ENCODE assay signal across 9 cellular contexts in the genomic region with DNA sequence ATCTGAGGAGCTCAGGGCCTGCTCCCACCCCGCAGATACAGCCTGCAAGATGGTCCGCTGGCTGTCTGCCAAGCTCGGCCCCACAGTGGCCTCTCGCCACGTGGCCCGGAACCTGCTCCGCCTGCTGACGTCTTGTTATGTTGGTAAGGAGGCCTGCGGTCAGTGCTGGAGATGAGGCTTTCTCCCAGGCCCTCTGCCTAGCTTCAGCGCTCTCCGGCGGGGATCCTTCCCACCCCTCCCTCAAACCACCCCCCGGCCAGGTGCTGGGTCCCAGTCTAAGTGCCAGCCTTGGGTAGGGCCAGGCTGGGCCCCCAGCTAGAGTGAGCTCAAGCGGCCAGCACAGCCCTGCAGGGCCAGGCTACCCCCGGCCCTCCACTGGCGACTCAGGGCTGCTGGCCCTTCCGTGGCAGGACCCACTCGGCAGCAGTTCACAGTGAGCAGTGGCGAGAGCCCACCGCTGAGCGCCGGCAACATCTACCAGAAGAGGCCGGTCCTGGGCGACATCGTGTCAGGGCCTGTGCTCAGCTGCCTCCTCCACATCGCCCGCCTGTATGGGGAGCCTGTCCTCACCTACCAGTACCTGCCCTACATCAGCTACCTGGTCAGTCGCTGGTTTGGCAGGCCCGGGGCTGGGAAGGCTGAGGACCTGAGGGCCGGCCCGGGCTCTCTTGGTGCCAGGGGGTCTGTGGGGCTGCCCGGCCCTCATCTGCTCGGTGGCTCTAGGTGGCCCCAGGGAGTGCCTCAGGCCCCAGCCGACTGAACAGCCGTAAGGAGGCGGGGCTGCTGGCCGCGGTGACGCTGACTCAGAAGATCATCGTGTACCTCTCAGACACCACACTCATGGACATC. TPM values are rescaled to one million over a fixed set of nuclear protein-coding genes. Genes with fewer than 3 reads are reported as not detected.
DNase-seq lines count a peak whose midpoint lies in the region; ATAC-seq and TF ChIP-seq lines count a peak whose summit lies in the region.
"Had no signal": no experiment of that assay in that cellular context is flagged by ENCODE, and none has a peak within 500 bp of the region (broad histone marks: within the 10 kb centered on the region; RNA-seq: fewer than 3 reads in every experiment).

No MANE protein-coding gene starts in this region.

- no peaks in the 10 kb centered on the region for H4K20me1 ChIP-seq in fibroblast of lung (ENCODE audit: control insufficient read depth, extremely low read depth, insufficient read depth, low read length)
- H4K20me1 ChIP-seq in osteoblast (ENCODE audit: insufficient read depth, low read length), result peaks cover 3% of the 10 kb centered on the region

- no peak for ATAC-seq in HG02763 (IDR thresholded peaks at IDR 0.05; ENCODE audit: unreplicated experiment)

- TF ChIP-seq CTCF in fibroblast of lung (conservative IDR thresholded peaks at IDR 0.05 in 1 of 2, IDR thresholded peaks at IDR 0.05 in 1 of 2; ENCODE audit: low read depth in 1 of 2, low read length in 2 of 2), result no peak
- TF ChIP-seq CTCF in osteoblast (IDR thresholded peaks at IDR 0.05; ENCODE audit: extremely low read depth, low read depth, low read length), result no peak
- no peak for TF ChIP-seq CTCF in GM13977 (IDR thresholded peaks at IDR 0.05; ENCODE audit: extremely low read depth, insufficient read depth, missing control alignments)

- H2AFZ ChIP-seq in fibroblast of lung (ENCODE audit: low read length), result no peak overlapping the region
- no peak overlapping the region for H2AFZ ChIP-seq in osteoblast (ENCODE audit: low read length)

- H3K4me2 ChIP-seq in fibroblast of lung (ENCODE audit: extremely low read depth, insufficient read depth, low read length) (peak overlapping the region; percentile 59), osteoblast (ENCODE audit: insufficient read depth, low read length) (no peak overlapping the region)

- in situ Hi-C loops in GM13977 (cut with MboI; ENCODE audit: low pct_unique_long_range_greater_than_20kb, low sequenced_read_pairs, unreplicated experiment), result no loop called here

- H3K27me3 ChIP-seq in fibroblast of lung (ENCODE audit: control insufficient read depth, insufficient read depth, low read length) (no peaks in the 10 kb centered on the region), osteoblast (ENCODE audit: insufficient read depth, low read length) (no peaks in the 10 kb centered on the region)

- H3K9me3 ChIP-seq in fibroblast of lung (ENCODE audit: control insufficient read depth, insufficient read depth, low read depth, low read length) (no peaks in the 10 kb centered on the region), osteoblast (ENCODE audit: low read depth, low read length) (no peaks in the 10 kb centered on the region)

- DNase-seq in AG08395 (ENCODE audit: low spot score), result peak; percentile 89
- DNase-seq in RPMI7951 (ENCODE audit: low read depth), result peak; percentile 71
- DNase-seq in fibroblast of lung (ENCODE audit: low read depth in 2 of 2), result peak; percentile 70 to 94
- DNase-seq in osteoblast (ENCODE audit: insufficient read length, low spot score, missing footprints), result peak; percentile 96
- DNase-seq in GM13977 (ENCODE audit: low spot score), result no peak
- DNase-seq in activated T-cell treated with anti-CD3 and anti-CD28 coated beads, Interleukin-2, amount 50 U/mL, for 48 hours, result no peak
- no peak for DNase-seq in activated effector memory CD4-positive, alpha-beta T cell treated with anti-CD3 and anti-CD28 coated beads, Interleukin-2, amount 50 U/mL, for 16 hours
- DNase-seq: COR-L47 had no signal

- H3K27ac ChIP-seq in fibroblast of lung (ENCODE audit: insufficient read depth, low read length) (peak overlapping the region; percentile 89), osteoblast (ENCODE audit: low read depth, low read length) (peak overlapping the region; percentile 48)

- peak overlapping the region; percentile 70 for H3K9ac ChIP-seq in fibroblast of lung (ENCODE audit: insufficient read depth, low read length)

- peaks cover 26% of the 10 kb centered on the region for H3K36me3 ChIP-seq in fibroblast of lung (ENCODE audit: control insufficient read depth, insufficient read depth, low read length)
- H3K36me3 ChIP-seq in osteoblast (ENCODE audit: insufficient read depth, low read length), result peaks cover 25% of the 10 kb centered on the region

- H3K79me2 ChIP-seq in fibroblast of lung (ENCODE audit: control insufficient read depth, insufficient read depth, low read length) (no peaks in the 10 kb centered on the region), osteoblast (ENCODE audit: insufficient read depth, low read length) (peaks cover 32% of the 10 kb centered on the region)

- H3K4me1 ChIP-seq in fibroblast of lung (ENCODE audit: control insufficient read depth, extremely low read depth, insufficient read depth, low read length), result peaks cover 10% of the 10 kb centered on the region
- no peaks in the 10 kb centered on the region for H3K4me1 ChIP-seq in osteoblast (ENCODE audit: insufficient read depth, low read length)

- H3K4me3 ChIP-seq in fibroblast of lung (replicated peaks in 1 of 4; ENCODE audit: control extremely low read depth in 1 of 4, insufficient read depth in 1 of 4, low read depth in 3 of 4, low read length in 4 of 4) (peak overlapping the region in 1 of 4 experiments; percentile 33), osteoblast (ENCODE audit: insufficient read depth, low read length) (no peak overlapping the region)

RNA-seq across cellular contexts. Expression of a gene that starts 6.1 kb away (rescaled TPM):
- 5.3 and 8.2 TPM in 2 replicates for total RNA-seq in RPMI7951 (2014; rRNA removed; shearing (Covaris generic))
- total RNA-seq in fibroblast of lung (26.2 and 31.5 TPM in 2 replicates), osteoblast (47.7 and 47.8 TPM in 2 replicates)
- 5.4 and 6.6 TPM in 2 replicates for polyA plus RNA-seq in fibroblast of lung
- 11.7 and 15.4 TPM in 2 replicates for polyA plus RNA-seq in fibroblast of lung (2012)
- polyA minus RNA-seq in fibroblast of lung (ENCODE audit: low replicate concordance), result 18.6 and 20.9 TPM in 2 replicates

RNA-seq across cellular contexts. Expression of a gene that starts 12.1 kb away (rescaled TPM):
- total RNA-seq in RPMI7951 (2014; rRNA removed; shearing (Covaris generic)), result under 0.01 and 0.24 TPM in 2 replicates
- total RNA-seq in fibroblast of lung (under 0.01 and 0.17 TPM in 2 replicates), osteoblast (under 0.01 TPM in 1 of 2 replicates, not detected in the other)
- 0.06 and 0.09 TPM in 2 replicates for polyA plus RNA-seq in fibroblast of lung
- 0.10 TPM in 1 of 2 replicates, not detected in the other for polyA plus RNA-seq in fibroblast of lung (2012)
- 0.59 TPM in 1 of 2 replicates, not detected in the other for polyA minus RNA-seq in fibroblast of lung (ENCODE audit: low replicate concordance)

RNA-seq across cellular contexts. Expression of a gene that starts 20.4 kb away (rescaled TPM):
- total RNA-seq in RPMI7951 (2014; rRNA removed; shearing (Covaris generic)), result 0.39 and 0.48 TPM in 2 replicates
- 5.1 and 9.7 TPM in 2 replicates for total RNA-seq in fibroblast of lung
- 3.3 and 7.1 TPM in 2 replicates for polyA plus RNA-seq in fibroblast of lung
- polyA plus RNA-seq in fibroblast of lung (2012), result 3.8 and 10.9 TPM in 2 replicates
- polyA minus RNA-seq in fibroblast of lung (ENCODE audit: low replicate concordance), result 2.7 and 12.4 TPM in 2 replicates
- 4.7 TPM in 2 replicates for total RNA-seq in osteoblast

RNA-seq across cellular contexts. Expression of a gene that starts 31.3 kb away (rescaled TPM):
- total RNA-seq in RPMI7951 (2014; rRNA removed; shearing (Covaris generic)), result 127 and 150 TPM in 2 replicates
- 199 and 429 TPM in 2 replicates for total RNA-seq in fibroblast of lung
- polyA plus RNA-seq in fibroblast of lung, result 140 and 360 TPM in 2 replicates
- 77.7 and 190 TPM in 2 replicates for polyA plus RNA-seq in fibroblast of lung (2012)
- 42.1 and 138 TPM in 2 replicates for polyA minus RNA-seq in fibroblast of lung (ENCODE audit: low replicate concordance)
- 309 and 314 TPM in 2 replicates for total RNA-seq in osteoblast

RNA-seq across cellular contexts. Expression of a gene that starts 45.9 kb away (rescaled TPM):
- 65.7 and 69.7 TPM in 2 replicates for total RNA-seq in RPMI7951 (2014; rRNA removed; shearing (Covaris generic))
- total RNA-seq in fibroblast of lung (74.5 and 122 TPM in 2 replicates), osteoblast (107 and 111 TPM in 2 replicates)
- polyA plus RNA-seq in fibroblast of lung, result 88.9 and 140 TPM in 2 replicates
- 132 and 182 TPM in 2 replicates for polyA plus RNA-seq in fibroblast of lung (2012)
- polyA minus RNA-seq in fibroblast of lung (ENCODE audit: low replicate concordance), result 607 and 770 TPM in 2 replicates

Comparison
In these comparisons a context has a peak if more than half of its experiments do, and no peak if none do; other contexts are left out.
1. DNase-seq: peak in AG08395 (single experiment), RPMI7951 (single experiment), fibroblast of lung (2 of 2) and osteoblast (single experiment); none in GM13977 (single experiment), activated T-cell treated with anti-CD3 and anti-CD28 coated beads, Interleukin-2, amount 50 U/mL, for 48 hours (0 of 2) and activated effector memory CD4-positive, alpha-beta T cell treated with anti-CD3 and anti-CD28 coated beads, Interleukin-2, amount 50 U/mL, for 16 hours (single experiment).